Comparison of ENCODE assay signal across 16 cellular contexts in genomic region chr7:25002826-25003225, GRCh38.
"Had no signal": no experiment of that assay in that cellular context is flagged by ENCODE, and none has a peak within 500 bp of the region (broad histone marks: within the 10 kb centered on the region; RNA-seq: fewer than 3 reads in every experiment).

No MANE protein-coding gene starts in this region.

- DNase-seq: effector memory CD4-positive, alpha-beta T cell; foreskin melanocyte; heart left ventricle; hippocampal formation; mesendoderm; naive B cell; nephron progenitor cell; posterior cingulate gyrus; sigmoid colon; small intestine; stimulated activated CD4-positive, alpha-beta T cell treated with anti-CD3 and anti-CD28 coated beads, Interleukin-12 subunit alpha, Interleukin-12 subunit beta, amount 100 ng/mL, for 4 hours; stimulated activated naive CD4-positive, alpha-beta T cell; stomach; trophoblast cell had no signal

- H3K4me3 ChIP-seq: heart left ventricle, sigmoid colon, stomach had no signal

- FAIRE-seq: endometrium, small intestine had no signal

- H3K27ac ChIP-seq: heart left ventricle, sigmoid colon, stomach had no signal

- ATAC-seq: esophagus mucosa, heart left ventricle had no signal

- H3K36me3 ChIP-seq: heart left ventricle, sigmoid colon, stomach had no signal

- H3K4me1 ChIP-seq: heart left ventricle, sigmoid colon, stomach had no signal

- H3K27me3 ChIP-seq: heart left ventricle, sigmoid colon had no signal
